15 cellular contexts compared by ENCODE assay signal in genomic region chr4:70711599-70711998, GRCh38. TPM values are rescaled to one million over a fixed set of nuclear protein-coding genes. Genes with fewer than 3 reads are reported as not detected.
DNase-seq lines count a peak whose midpoint lies in the region; ATAC-seq and TF ChIP-seq lines count a peak whose summit lies in the region.
"Had no signal": no experiment of that assay in that cellular context is flagged by ENCODE, and none has a peak within 500 bp of the region (broad histone marks: within the 10 kb centered on the region; RNA-seq: fewer than 3 reads in every experiment).

No MANE protein-coding gene starts in this region.

- DNase-seq in CD8-positive, alpha-beta T cell, result no peak
- no peak for DNase-seq in activated naive CD8-positive, alpha-beta T cell treated with anti-CD3 and anti-CD28 coated beads, Interleukin-2, amount 50 U/mL, for 24 hours
- no peak for DNase-seq in naive thymus-derived CD8-positive, alpha-beta T cell
- DNase-seq in NCI-H2227 treated with DMSO at 0.1 percent for 48 hours (lab: John Stamatoyannopoulos, UW) (no peak), HAP-1 (ENCODE audit: low spot score in 2 of 2) (no peak), GOT3 (lab: John Stamatoyannopoulos, UW) (no peak)
- DNase-seq: heart left ventricle, immature natural killer cell, left ventricle myocardium superior, occipital lobe, retina, SK-N-SH, tibial artery had no signal

- peaks cover 37% of the 10 kb centered on the region for H3K4me1 ChIP-seq in CD8-positive, alpha-beta T cell (ENCODE audit: insufficient read depth, low read length)
- peaks cover 20% of the 10 kb centered on the region for H3K4me1 ChIP-seq in HAP-1

- TF ChIP-seq CTCF in CD8-positive, alpha-beta T cell (IDR thresholded peaks at IDR 0.05), result no peak

- H3K36me3 ChIP-seq in CD8-positive, alpha-beta T cell (ENCODE audit: insufficient read depth, low read length), result no peaks in the 10 kb centered on the region
- no peaks in the 10 kb centered on the region for H3K36me3 ChIP-seq in HAP-1 (replicated peaks)
- H3K36me3 ChIP-seq: heart left ventricle, tibial artery had no signal

- no peak overlapping the region for H3K27ac ChIP-seq in CD8-positive, alpha-beta T cell (ENCODE audit: low read depth, low read length)
- H3K27ac ChIP-seq: tibial artery had no signal

- H3K4me3 Mint-ChIP-seq in CD8-positive, alpha-beta T cell, result peak overlapping the region; percentile 38
- H3K4me3 Mint-ChIP-seq in IgD-negative memory B cell, result peak overlapping the region in 3 of 4 donors; percentile 35 to 77 (median 75)
- no peak overlapping the region for H3K4me3 Mint-ChIP-seq in activated naive CD8-positive, alpha-beta T cell treated with anti-CD3 and anti-CD28 coated beads, Interleukin-2, amount 50 U/mL, for 24 hours
- H3K4me3 Mint-ChIP-seq in naive thymus-derived CD8-positive, alpha-beta T cell, result peak overlapping the region in 5 of 10 donors; percentile 2 to 63 (median 30)
- H3K4me3 Mint-ChIP-seq: immature natural killer cell had no signal

- POLR2A ChIA-PET in CD8-positive, alpha-beta T cell (lab: Charles Lee), result no interaction called here
- POLR2A ChIA-PET in naive thymus-derived CD8-positive, alpha-beta T cell (lab: Charles Lee), result no interaction called here

- CTCF ChIA-PET in CD8-positive, alpha-beta T cell (lab: Charles Lee), result interaction anchor here (0.6 to 1.7 kb wide), 2 partner anchors 13 to 23 kb away, joined by 3 to 6 read pairs; no protein-coding TSS in a partner anchor

- no peaks in the 10 kb centered on the region for H3K9me3 Mint-ChIP-seq in CD8-positive, alpha-beta T cell
- H3K9me3 Mint-ChIP-seq in IgD-negative memory B cell, result no peaks in the 10 kb centered on the region
- H3K9me3 Mint-ChIP-seq in activated naive CD8-positive, alpha-beta T cell treated with anti-CD3 and anti-CD28 coated beads, Interleukin-2, amount 50 U/mL, for 24 hours, result no peaks in the 10 kb centered on the region
- no peaks in the 10 kb centered on the region for H3K9me3 Mint-ChIP-seq in naive thymus-derived CD8-positive, alpha-beta T cell
- H3K9me3 Mint-ChIP-seq: immature natural killer cell had no signal

- H3K9me3 ChIP-seq in CD8-positive, alpha-beta T cell (ENCODE audit: low read length), result no peaks in the 10 kb centered on the region
- H3K9me3 ChIP-seq in HAP-1, result no peaks in the 10 kb centered on the region
- H3K9me3 ChIP-seq: heart left ventricle, SK-N-SH, tibial artery had no signal

- H3K27ac Mint-ChIP-seq in CD8-positive, alpha-beta T cell, result peak overlapping the region; percentile 58
- H3K27ac Mint-ChIP-seq in IgD-negative memory B cell, result peak overlapping the region; percentile 36 to 78 (median 40)
- H3K27ac Mint-ChIP-seq in activated naive CD8-positive, alpha-beta T cell treated with anti-CD3 and anti-CD28 coated beads, Interleukin-2, amount 50 U/mL, for 24 hours, result peak overlapping the region; percentile 7
- H3K27ac Mint-ChIP-seq in naive thymus-derived CD8-positive, alpha-beta T cell, result peak overlapping the region in 8 of 10 donors; percentile 6 to 72 (median 35)

- no peak for ATAC-seq in CD8-positive, alpha-beta T cell
- no peak for ATAC-seq in activated naive CD8-positive, alpha-beta T cell treated with anti-CD3 and anti-CD28 coated beads, Interleukin-2, amount 50 U/mL, for 24 hours
- no peak for ATAC-seq in naive thymus-derived CD8-positive, alpha-beta T cell
- ATAC-seq: activated CD4-positive, CD25-positive, alpha-beta regulatory T cell treated with anti-CD3 and anti-CD28 coated beads, Interleukin-2, amount 50 U/mL, for 24 hours; heart left ventricle; left ventricle myocardium superior had no signal

- H3K4me3 ChIP-seq in CD8-positive, alpha-beta T cell (ENCODE audit: low read depth, low read length), result no peak overlapping the region
- no peak overlapping the region for H3K4me3 ChIP-seq in HAP-1
- H3K4me3 ChIP-seq: heart left ventricle, tibial artery had no signal

- no peaks in the 10 kb centered on the region for H3K27me3 ChIP-seq in CD8-positive, alpha-beta T cell (ENCODE audit: insufficient read depth, low read length)
- H3K27me3 ChIP-seq in HAP-1 (ENCODE audit: low read depth), result no peaks in the 10 kb centered on the region
- H3K27me3 ChIP-seq: heart left ventricle, tibial artery had no signal

- in situ Hi-C loops in HAP-1 (cut with MboI; ENCODE audit: low sequenced_read_pairs), result no loop called here

- H3K27me3 Mint-ChIP-seq in CD8-positive, alpha-beta T cell (ENCODE audit: low read depth), result no peaks in the 10 kb centered on the region
- H3K27me3 Mint-ChIP-seq in IgD-negative memory B cell, result no peaks in the 10 kb centered on the region
- no peaks in the 10 kb centered on the region for H3K27me3 Mint-ChIP-seq in activated naive CD8-positive, alpha-beta T cell treated with anti-CD3 and anti-CD28 coated beads, Interleukin-2, amount 50 U/mL, for 24 hours
- H3K27me3 Mint-ChIP-seq in naive thymus-derived CD8-positive, alpha-beta T cell, result no peaks in the 10 kb centered on the region

- intact Hi-C loops in CD8-positive, alpha-beta T cell (cut with DNase I, micrococcal nuclease), result no loop called here

- H3K4me1 Mint-ChIP-seq in CD8-positive, alpha-beta T cell (ENCODE audit: low read depth), result peaks cover 53% of the 10 kb centered on the region
- peaks cover 48 to 52% (median 52%) of the 10 kb centered on the region in 3 donors for H3K4me1 Mint-ChIP-seq in IgD-negative memory B cell
- H3K4me1 Mint-ChIP-seq in activated naive CD8-positive, alpha-beta T cell treated with anti-CD3 and anti-CD28 coated beads, Interleukin-2, amount 50 U/mL, for 24 hours, result peaks cover 60% of the 10 kb centered on the region
- peaks cover 11 to 65% (median 53%) of the 10 kb centered on the region in 4 donors for H3K4me1 Mint-ChIP-seq in naive thymus-derived CD8-positive, alpha-beta T cell

- no peaks in the 10 kb centered on the region for H3K36me3 Mint-ChIP-seq in CD8-positive, alpha-beta T cell
- H3K36me3 Mint-ChIP-seq in IgD-negative memory B cell, result peaks cover 6% of the 10 kb centered on the region
- H3K36me3 Mint-ChIP-seq in activated naive CD8-positive, alpha-beta T cell treated with anti-CD3 and anti-CD28 coated beads, Interleukin-2, amount 50 U/mL, for 24 hours (ENCODE audit: low read depth), result peaks cover 2% of the 10 kb centered on the region
- H3K36me3 Mint-ChIP-seq in naive thymus-derived CD8-positive, alpha-beta T cell, result no peaks in the 10 kb centered on the region

RNA-seq across cellular contexts. Expression of gene RUFY3, which starts 10.2 kb away (rescaled TPM):
- total RNA-seq in CD8-positive, alpha-beta T cell, result 10 to 100 TPM; 18.4 to 26.5 TPM
- polyA plus RNA-seq in IgD-negative memory B cell, result 16.8 TPM
- 10 to 100 TPM; 41.9 to 42.9 TPM for total RNA-seq in naive thymus-derived CD8-positive, alpha-beta T cell
- polyA plus RNA-seq in naive thymus-derived CD8-positive, alpha-beta T cell, result 1 to 10 TPM; 8.4 to 9.3 (median 8.6) TPM

RNA-seq across cellular contexts. Expression of gene UTP3, which starts 23.3 kb away (rescaled TPM):
- total RNA-seq in CD8-positive, alpha-beta T cell, result 10 to 100 TPM; 21.6 to 23.1 TPM
- polyA plus RNA-seq in IgD-negative memory B cell, result 15.9 TPM
- 10 to 100 TPM; 44.5 to 44.7 TPM for total RNA-seq in naive thymus-derived CD8-positive, alpha-beta T cell
- polyA plus RNA-seq in naive thymus-derived CD8-positive, alpha-beta T cell, result 10 to 100 TPM in 2 of 3 donors, 1 to 10 TPM in 1; 9.7 to 20.3 (median 13.9) TPM

RNA-seq across cellular contexts. Expression of gene JCHAIN, which starts 45.3 kb away (rescaled TPM):
- 1 to 10 TPM in 1 of 2 experiments, under 1 TPM in 1; 0.38 to 1.3 TPM for total RNA-seq in CD8-positive, alpha-beta T cell
- 1,651 TPM for polyA plus RNA-seq in IgD-negative memory B cell
- total RNA-seq in naive thymus-derived CD8-positive, alpha-beta T cell, result 1 to 10 TPM; 4.7 to 6.9 TPM
- 1 to 10 TPM in 2 of 3 donors, under 1 TPM in 1; 0.17 to 3.1 (median 2.7) TPM for polyA plus RNA-seq in naive thymus-derived CD8-positive, alpha-beta T cell
- total RNA-seq: occipital lobe had no signal

Comparison
In these comparisons a context has a peak if more than half of its experiments do, and no peak if none do; other contexts are left out.
1. H3K27ac Mint-ChIP-seq: peak in every context shown above with its lines; median percentile 58 in CD8-positive, alpha-beta T cell; 40 in IgD-negative memory B cell; 35 in naive thymus-derived CD8-positive, alpha-beta T cell; 7 in activated naive CD8-positive, alpha-beta T cell treated with anti-CD3 and anti-CD28 coated beads, Interleukin-2, amount 50 U/mL, for 24 hours.